In the genomic region with DNA sequence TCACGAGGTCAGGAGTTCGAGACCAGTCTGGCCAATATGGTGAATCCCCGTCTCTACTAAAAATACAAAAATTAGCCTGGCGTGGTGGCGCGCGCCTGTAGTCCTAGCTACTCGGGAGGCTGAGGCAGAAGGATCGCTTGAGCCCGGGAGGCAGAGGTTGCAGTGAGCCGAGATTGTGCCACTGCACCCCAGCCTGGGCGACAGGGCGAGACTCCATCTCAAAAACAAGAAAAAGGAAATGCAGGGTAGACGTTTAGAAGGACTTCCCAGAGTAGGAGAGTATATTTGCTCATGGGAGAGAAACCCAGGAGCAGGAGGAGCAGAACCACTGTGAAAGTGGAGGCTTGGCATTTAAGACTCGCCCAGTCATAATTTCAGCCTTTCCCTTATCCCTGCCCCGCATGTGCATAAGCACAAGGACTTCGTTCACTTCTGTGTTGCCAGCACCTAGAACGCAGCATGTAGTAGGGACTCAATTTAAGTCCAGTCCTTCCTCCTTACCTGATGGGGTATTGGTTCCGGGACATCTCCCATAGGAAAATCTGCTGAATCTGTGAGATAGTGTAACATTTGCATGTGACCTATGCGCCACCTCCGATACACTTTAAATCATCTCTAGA, we compare ENCODE assay signal across 9 cellular contexts. TPM values are rescaled to one million over a fixed set of nuclear protein-coding genes. Genes with fewer than 3 reads are reported as not detected.
DNase-seq lines count a peak whose midpoint lies in the region; ATAC-seq, FAIRE-seq and TF ChIP-seq lines count a peak whose summit lies in the region.
"Had no signal": no experiment of that assay in that cellular context is flagged by ENCODE, and none has a peak within 500 bp of the region (broad histone marks: within the 10 kb centered on the region; RNA-seq: fewer than 3 reads in every experiment).

No MANE protein-coding gene starts in this region.

- H3K27me3 ChIP-seq in astrocyte (ENCODE audit: insufficient read depth, low read length) = no peaks in the 10 kb centered on the region
- no peaks in the 10 kb centered on the region for H3K27me3 ChIP-seq in transverse colon

- H3K36me3 Mint-ChIP-seq in activated naive CD4-positive, alpha-beta T cell treated with anti-CD3 and anti-CD28 coated beads, Interleukin-2, amount 10 ng/mL, durations not matched to agents 7 days and 5 days = peaks cover 7% of the 10 kb centered on the region
- H3K36me3 Mint-ChIP-seq in astrocyte (ENCODE audit: low read depth, unreplicated experiment) (peaks cover 2% of the 10 kb centered on the region), mesothelial cell of epicardium (no peaks in the 10 kb centered on the region)

- H3K9me3 ChIP-seq in astrocyte (ENCODE audit: insufficient read depth, low read depth, low read length) = no peaks in the 10 kb centered on the region
- H3K9me3 ChIP-seq in transverse colon = no peaks in the 10 kb centered on the region
- H3K9me3 ChIP-seq: HAP-1 had no signal

- intact Hi-C loops in transverse colon (cut with DNase I; ENCODE audit: low total_unique reads) = loop anchor here (2.0 kb wide), 1 partner anchor 49 kb away; no protein-coding TSS in a partner anchor

- H4K20me1 ChIP-seq in astrocyte (ENCODE audit: insufficient read depth, low read length) = no peaks in the 10 kb centered on the region

- no peaks in the 10 kb centered on the region for H3K79me2 ChIP-seq in astrocyte (ENCODE audit: insufficient read depth, low read length)

- no peak for DNase-seq in activated naive CD4-positive, alpha-beta T cell treated with anti-CD3 and anti-CD28 coated beads, Interleukin-2, amount 10 ng/mL, durations not matched to agents 7 days and 5 days
- DNase-seq in activated naive CD4-positive, alpha-beta T cell treated with anti-CD3 and anti-CD28 coated beads, Interleukin-2, amount 50 U/mL, for 16 hours = no peak
- DNase-seq in astrocyte (ENCODE audit: low read depth) = no peak
- no peak for DNase-seq in mesothelial cell of epicardium (ENCODE audit: low spot score in 2 of 2, unreplicated experiment in 2 of 2)
- peak; percentile 14 for DNase-seq in transverse colon
- DNase-seq in NK-92 (lab: John Stamatoyannopoulos, UW; ENCODE audit: unreplicated experiment) = no peak

- ATAC-seq in GM18867 (IDR thresholded peaks at IDR 0.05; ENCODE audit: unreplicated experiment) = no peak
- no peak for ATAC-seq in GM18858 (IDR thresholded peaks at IDR 0.05; ENCODE audit: unreplicated experiment)

- H3K9ac ChIP-seq in astrocyte (ENCODE audit: low read length) = peak overlapping the region; percentile 90

- peaks cover 48% of the 10 kb centered on the region for H3K4me1 ChIP-seq in astrocyte (ENCODE audit: insufficient read depth, low read length)
- H3K4me1 ChIP-seq in transverse colon = peaks cover 61 to 81% (median 67%) of the 10 kb centered on the region in 4 donors

- H3K4me3 Mint-ChIP-seq in activated naive CD4-positive, alpha-beta T cell treated with anti-CD3 and anti-CD28 coated beads, Interleukin-2, amount 10 ng/mL, durations not matched to agents 7 days and 5 days = peak overlapping the region; percentile 66
- H3K4me3 Mint-ChIP-seq in astrocyte (ENCODE audit: unreplicated experiment) (peak overlapping the region; percentile 71), mesothelial cell of epicardium (peak overlapping the region; percentile 52)

- TF ChIP-seq CTCF in astrocyte (IDR thresholded peaks at IDR 0.05; ENCODE audit: insufficient read depth, low read depth, low read length) = no peak
- no peak for TF ChIP-seq CTCF in mesothelial cell of epicardium (IDR thresholded peaks at IDR 0.05; ENCODE audit: unreplicated experiment)
- TF ChIP-seq CTCF in transverse colon (IDR thresholded peaks at IDR 0.05) = no peak

- no peaks in the 10 kb centered on the region for H3K36me3 ChIP-seq in astrocyte (ENCODE audit: insufficient read depth, low read length)
- no peaks in the 10 kb centered on the region for H3K36me3 ChIP-seq in transverse colon
- H3K36me3 ChIP-seq: HAP-1 had no signal

- TF ChIP-seq POLR2A in transverse colon (IDR thresholded peaks at IDR 0.05) = no peak

- peaks cover 78% of the 10 kb centered on the region for H3K4me1 Mint-ChIP-seq in activated naive CD4-positive, alpha-beta T cell treated with anti-CD3 and anti-CD28 coated beads, Interleukin-2, amount 10 ng/mL, durations not matched to agents 7 days and 5 days
- H3K4me1 Mint-ChIP-seq in astrocyte (ENCODE audit: low read depth, unreplicated experiment) (peaks cover 36% of the 10 kb centered on the region), mesothelial cell of epicardium (peaks cover 44% of the 10 kb centered on the region)

- FAIRE-seq in astrocyte (lab: Jason Lieb, UNC) = no peak

- in situ Hi-C loops in transverse colon (cut with MboI; ENCODE audit: low pct_ligation_motif_present in 1 of 4, low pct_unique_long_range_greater_than_20kb in 1 of 4, low sequenced_read_pairs in 3 of 4) = no loop called here

- no peaks in the 10 kb centered on the region for H3K9me3 Mint-ChIP-seq in activated naive CD4-positive, alpha-beta T cell treated with anti-CD3 and anti-CD28 coated beads, Interleukin-2, amount 10 ng/mL, durations not matched to agents 7 days and 5 days
- H3K9me3 Mint-ChIP-seq in astrocyte (ENCODE audit: unreplicated experiment) = no peaks in the 10 kb centered on the region
- no peaks in the 10 kb centered on the region for H3K9me3 Mint-ChIP-seq in mesothelial cell of epicardium

- CTCF ChIA-PET in activated naive CD4-positive, alpha-beta T cell treated with anti-CD3 and anti-CD28 coated beads, Interleukin-2, amount 10 ng/mL, durations not matched to agents 7 days and 5 days (lab: Charles Lee) = interaction anchor here (1.5 to 10.8 kb wide), 2 partner anchors 20 to 60 kb away, joined by 4 to 150 read pairs; no protein-coding TSS in a partner anchor

- peak overlapping the region; percentile 98 for H3K4me2 ChIP-seq in astrocyte (ENCODE audit: low read length)

- TF ChIP-seq EP300 in transverse colon (IDR thresholded peaks at IDR 0.05; ENCODE audit: low read depth) = no peak

- H3K4me3 ChIP-seq in astrocyte (ENCODE audit: insufficient read depth, low read depth, low read length) = no peak overlapping the region
- peak overlapping the region in 1 of 4 donors; percentile 32 for H3K4me3 ChIP-seq in transverse colon

- H3K27ac ChIP-seq in astrocyte (ENCODE audit: low read depth, low read length) (peak overlapping the region; percentile 100), transverse colon (peak overlapping the region; percentile 99 to 100 (median 100))

- WGBS in transverse colon (ENCODE audit: low coverage in 1 of 2), 2 donors = 81 to 82% methylated on average over 9 to 21 of the region's 21 CpGs

- peaks cover 16% of the 10 kb centered on the region for H3K27me3 Mint-ChIP-seq in activated naive CD4-positive, alpha-beta T cell treated with anti-CD3 and anti-CD28 coated beads, Interleukin-2, amount 10 ng/mL, durations not matched to agents 7 days and 5 days
- H3K27me3 Mint-ChIP-seq in astrocyte (ENCODE audit: low read depth, unreplicated experiment) (peaks cover 17% of the 10 kb centered on the region), mesothelial cell of epicardium (ENCODE audit: low read depth) (no peaks in the 10 kb centered on the region)

- peak overlapping the region; percentile 98 for H3K27ac Mint-ChIP-seq in activated naive CD4-positive, alpha-beta T cell treated with anti-CD3 and anti-CD28 coated beads, Interleukin-2, amount 10 ng/mL, durations not matched to agents 7 days and 5 days
- H3K27ac Mint-ChIP-seq in astrocyte (ENCODE audit: unreplicated experiment) = peak overlapping the region; percentile 97
- H3K27ac Mint-ChIP-seq in mesothelial cell of epicardium = peak overlapping the region; percentile 99

- peak overlapping the region; percentile 59 for H2AFZ ChIP-seq in astrocyte (ENCODE audit: low read depth, low read length)

RNA-seq across cellular contexts. Expression of gene MEF2D, which starts 5.2 kb away (rescaled TPM):
- total RNA-seq in astrocyte (51.7 and 56.6 TPM in 2 replicates), mesothelial cell of epicardium (37.4 to 40.9 TPM (median 37.8 TPM) in 3 replicates), transverse colon (100 to 1,000 TPM in 1 of 4 donors, 10 to 100 TPM in 3; 26.1 to 200 (median 85.7) TPM)
